ENCODE assay signal across 10 cellular contexts in genomic region chr5:89071101-89071940, GRCh38.
DNase-seq lines count a peak whose midpoint lies in the region; ATAC-seq and TF ChIP-seq lines count a peak whose summit lies in the region.
"Had no signal": no experiment of that assay in that cellular context is flagged by ENCODE, and none has a peak within 500 bp of the region (broad histone marks: within the 10 kb centered on the region; RNA-seq: fewer than 3 reads in every experiment).

No MANE protein-coding gene starts in this region.

- no peaks in the 10 kb centered on the region for H3K27me3 Mint-ChIP-seq in activated B cell treated with CpG ODN at 0.5 μM for 24 hours
- H3K27me3 Mint-ChIP-seq in activated CD4-positive, alpha-beta memory T cell treated with anti-CD3 and anti-CD28 coated beads, Interleukin-2, amount 10 ng/mL, durations not matched to agents 7 days and 5 days, result no peaks in the 10 kb centered on the region

- H3K9me3 Mint-ChIP-seq in activated B cell treated with CpG ODN at 0.5 μM for 24 hours, result no peaks in the 10 kb centered on the region
- no peaks in the 10 kb centered on the region for H3K9me3 Mint-ChIP-seq in activated CD4-positive, alpha-beta memory T cell treated with anti-CD3 and anti-CD28 coated beads, Interleukin-2, amount 10 ng/mL, durations not matched to agents 7 days and 5 days

- no peak for DNase-seq in activated B cell treated with CpG ODN at 0.5 μM for 24 hours
- DNase-seq in NOMO-1 treated with dmso at 0.1 percent for 144 hours (lab: John Stamatoyannopoulos, UW; ENCODE audit: unreplicated experiment), result no peak
- no peak for DNase-seq in OCI-M1 (lab: John Stamatoyannopoulos, UW)
- no peak for DNase-seq in SHP77 treated with DMSO at 0.1 percent for 48 hours (lab: John Stamatoyannopoulos, UW)
- no peak for DNase-seq in activated CD4-positive, alpha-beta memory T cell treated with anti-CD3 and anti-CD28 coated beads, Interleukin-2, amount 10 ng/mL, durations not matched to agents 7 days and 5 days
- DNase-seq: dorsolateral prefrontal cortex, NCI-H748 treated with DMSO at 0.1 percent for 48 hours had no signal

- intact Hi-C loops in activated B cell treated with CpG ODN at 0.5 μM for 24 hours (cut with micrococcal nuclease), result loop anchor here (5.0 kb wide), 1 partner anchor 344 kb away; no protein-coding TSS in a partner anchor

- no peaks in the 10 kb centered on the region for H3K36me3 Mint-ChIP-seq in activated B cell treated with CpG ODN at 0.5 μM for 24 hours (ENCODE audit: low read depth)
- no peaks in the 10 kb centered on the region for H3K36me3 Mint-ChIP-seq in activated CD4-positive, alpha-beta memory T cell treated with anti-CD3 and anti-CD28 coated beads, Interleukin-2, amount 10 ng/mL, durations not matched to agents 7 days and 5 days (ENCODE audit: low read depth)

- peak overlapping the region; percentile 59 for H3K4me3 Mint-ChIP-seq in activated B cell treated with CpG ODN at 0.5 μM for 24 hours
- no peak overlapping the region for H3K4me3 Mint-ChIP-seq in activated CD4-positive, alpha-beta memory T cell treated with anti-CD3 and anti-CD28 coated beads, Interleukin-2, amount 10 ng/mL, durations not matched to agents 7 days and 5 days

- H3K4me1 Mint-ChIP-seq in activated B cell treated with CpG ODN at 0.5 μM for 24 hours, result peaks cover 23% of the 10 kb centered on the region
- peaks cover 2% of the 10 kb centered on the region for H3K4me1 Mint-ChIP-seq in activated CD4-positive, alpha-beta memory T cell treated with anti-CD3 and anti-CD28 coated beads, Interleukin-2, amount 10 ng/mL, durations not matched to agents 7 days and 5 days

- peak; percentile 79 for ATAC-seq in GM18498 (IDR thresholded peaks at IDR 0.05; ENCODE audit: unreplicated experiment)
- peak; percentile 52 for ATAC-seq in GM21360 (IDR thresholded peaks at IDR 0.05; ENCODE audit: unreplicated experiment)
- ATAC-seq in HG03060 (IDR thresholded peaks at IDR 0.05; ENCODE audit: low read depth, unreplicated experiment), result peak; percentile 66
- no peak for ATAC-seq in activated B cell treated with CpG ODN at 0.5 μM for 24 hours (ENCODE audit: low read depth)

- POLR2A ChIA-PET in activated B cell treated with CpG ODN at 0.5 μM for 24 hours (lab: Charles Lee), result interaction anchor here (0.7 kb wide), 1 partner anchor 38 kb away, joined by 3 read pairs; no protein-coding TSS in a partner anchor
- POLR2A ChIA-PET in activated CD4-positive, alpha-beta memory T cell treated with anti-CD3 and anti-CD28 coated beads, Interleukin-2, amount 10 ng/mL, durations not matched to agents 7 days and 5 days (lab: Charles Lee), result no interaction called here

- peak overlapping the region; percentile 50 for H3K27ac Mint-ChIP-seq in activated B cell treated with CpG ODN at 0.5 μM for 24 hours
- no peak overlapping the region for H3K27ac Mint-ChIP-seq in activated CD4-positive, alpha-beta memory T cell treated with anti-CD3 and anti-CD28 coated beads, Interleukin-2, amount 10 ng/mL, durations not matched to agents 7 days and 5 days

- CTCF ChIA-PET in activated B cell treated with CpG ODN at 0.5 μM for 24 hours (lab: Charles Lee), result no interaction called here
- CTCF ChIA-PET in activated CD4-positive, alpha-beta memory T cell treated with anti-CD3 and anti-CD28 coated beads, Interleukin-2, amount 10 ng/mL, durations not matched to agents 7 days and 5 days (lab: Charles Lee), result no interaction called here

- TF ChIP-seq CTCF in activated B cell treated with CpG ODN at 0.5 μM for 24 hours (IDR thresholded peaks at IDR 0.05), result no peak
